8 cellular contexts compared by ENCODE assay signal in the genomic region with DNA sequence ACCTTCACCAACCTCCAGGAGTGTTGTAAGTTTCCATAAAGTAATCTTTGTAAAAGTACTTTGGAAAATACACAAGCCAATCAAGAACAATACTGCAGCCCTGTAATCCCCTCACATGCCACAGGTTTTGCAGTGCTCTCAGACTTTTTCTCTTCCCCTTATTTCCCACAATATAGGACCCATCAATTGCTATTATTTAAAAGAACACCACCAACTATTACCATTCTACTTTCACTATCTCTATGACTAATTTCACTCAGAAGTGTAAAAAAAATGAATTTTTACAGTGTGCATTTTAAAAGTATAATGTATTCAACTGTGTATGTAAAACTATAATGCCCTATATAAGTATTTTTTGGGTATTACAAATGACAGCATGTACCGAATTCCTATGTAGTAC. TPM values are rescaled to one million over a fixed set of nuclear protein-coding genes. Genes with fewer than 3 reads are reported as not detected.
DNase-seq lines count a peak whose midpoint lies in the region; ATAC-seq and TF ChIP-seq lines count a peak whose summit lies in the region.

No MANE protein-coding gene starts in this region.

- POLR2A ChIA-PET in activated CD8-positive, alpha-beta T cell treated with anti-CD3 and anti-CD28 coated beads for 36 hours (lab: Charles Lee) = interaction anchor here (0.8 to 2.4 kb wide), 4 partner anchors 9 to 26 kb away, joined by 4 to 23 read pairs (median 5); no protein-coding TSS in a partner anchor

- no peaks in the 10 kb centered on the region for H3K36me3 ChIP-seq in left ventricle myocardium inferior
- no peaks in the 10 kb centered on the region for H3K36me3 ChIP-seq in lung (ENCODE audit: control insufficient read depth in 2 of 2, insufficient read depth in 2 of 2, low read length in 2 of 2)
- H3K36me3 ChIP-seq in upper lobe of right lung = no peaks in the 10 kb centered on the region

- 33 to 41% methylated on average over 1 of the region's 1 CpG for WGBS in lung, 2 donors

- H3K9me3 ChIP-seq in left ventricle myocardium inferior (replicated peaks) (peaks cover 4% of the 10 kb centered on the region), lung (ENCODE audit: control insufficient read depth in 2 of 2, insufficient read depth in 1 of 2, low read length in 1 of 2) (no peaks in the 10 kb centered on the region), upper lobe of right lung (no peaks in the 10 kb centered on the region)

- peak overlapping the region; percentile 96 for H3K27ac Mint-ChIP-seq in activated CD8-positive, alpha-beta T cell treated with anti-CD3 and anti-CD28 coated beads for 36 hours

- peak overlapping the region; percentile 96 for H3K27ac ChIP-seq in left ventricle myocardium inferior (replicated peaks)
- peak overlapping the region in 1 of 2 donors; percentile 26 for H3K27ac ChIP-seq in lung (ENCODE audit: low read depth in 1 of 2, low read length in 1 of 2)
- peak overlapping the region; percentile 94 for H3K27ac ChIP-seq in upper lobe of right lung

- peaks cover 43% of the 10 kb centered on the region for H3K36me3 Mint-ChIP-seq in activated CD8-positive, alpha-beta T cell treated with anti-CD3 and anti-CD28 coated beads for 36 hours (ENCODE audit: low read depth)

- no peaks in the 10 kb centered on the region for H3K27me3 Mint-ChIP-seq in activated CD8-positive, alpha-beta T cell treated with anti-CD3 and anti-CD28 coated beads for 36 hours

- intact Hi-C loops in left ventricle myocardium inferior (cut with micrococcal nuclease) (loop anchor here (1.0 kb wide), 1 partner anchor 84 kb away; no protein-coding TSS in a partner anchor), left cardiac atrium (cut with DNase I) (loop anchor here (5.0 to 10.0 kb wide), 2 partner anchors 50 to 83 kb away; no protein-coding TSS in a partner anchor), upper lobe of right lung (cut with DNase I) (no loop called here)
- intact Hi-C loops in activated CD8-positive, alpha-beta T cell treated with anti-CD3 and anti-CD28 coated beads for 36 hours (cut with micrococcal nuclease) = loop anchor here (1.0 to 2.0 kb wide), 2 partner anchors 18 to 27 kb away; no protein-coding TSS in a partner anchor

- H3K4me1 ChIP-seq in left ventricle myocardium inferior (peaks cover 65% of the 10 kb centered on the region), lung (ENCODE audit: control insufficient read depth in 2 of 2, insufficient read depth in 2 of 2, low read length in 2 of 2) (peaks cover 0 to 22% of the 10 kb centered on the region in 2 donors), upper lobe of right lung (peaks cover 27% of the 10 kb centered on the region)

- no peak for DNase-seq in left ventricle myocardium inferior
- DNase-seq in left cardiac atrium = no peak
- DNase-seq in activated CD8-positive, alpha-beta T cell treated with anti-CD3 and anti-CD28 coated beads for 36 hours = no peak
- no peak for DNase-seq in lung (ENCODE audit: low spot score)
- DNase-seq in upper lobe of right lung = no peak
- DNase-seq in GOT3 (lab: John Stamatoyannopoulos, UW) = no peak
- DNase-seq in globus pallidus (ENCODE audit: low spot score) = no peak
- no peak for DNase-seq in NCI-H128 (lab: John Stamatoyannopoulos, UW; ENCODE audit: unreplicated experiment)

- H3K4me3 ChIP-seq in left ventricle myocardium inferior (peak overlapping the region; percentile 78), lung (peak overlapping the region; percentile 21), upper lobe of right lung (peak overlapping the region; percentile 91)

- CTCF ChIA-PET in activated CD8-positive, alpha-beta T cell treated with anti-CD3 and anti-CD28 coated beads for 36 hours (lab: Charles Lee) = interaction anchor here (1.0 to 5.1 kb wide), 4 partner anchors 9 to 86 kb away, joined by 4 to 27 read pairs (median 12); no protein-coding TSS in a partner anchor

- no peak for ATAC-seq in left cardiac atrium
- ATAC-seq in activated CD8-positive, alpha-beta T cell treated with anti-CD3 and anti-CD28 coated beads for 36 hours = no peak
- no peak for ATAC-seq in lung (ENCODE audit: insufficient read depth, low FRiP score)
- no peak for ATAC-seq in upper lobe of right lung

- H3K27me3 ChIP-seq in left ventricle myocardium inferior (ENCODE audit: low read depth) = no peaks in the 10 kb centered on the region
- H3K27me3 ChIP-seq in lung (ENCODE audit: control insufficient read depth, insufficient read depth) = no peaks in the 10 kb centered on the region
- H3K27me3 ChIP-seq in upper lobe of right lung = no peaks in the 10 kb centered on the region

- no peak for TF ChIP-seq CTCF in left ventricle myocardium inferior (IDR thresholded peaks at IDR 0.05; ENCODE audit: borderline replicate concordance)
- TF ChIP-seq CTCF in activated CD8-positive, alpha-beta T cell treated with anti-CD3 and anti-CD28 coated beads for 36 hours (IDR thresholded peaks at IDR 0.05) = no peak
- no peak for TF ChIP-seq CTCF in lung (IDR thresholded peaks at IDR 0.05; ENCODE audit: control extremely low read depth, extremely low read depth)
- TF ChIP-seq CTCF in upper lobe of right lung (IDR thresholded peaks at IDR 0.05) = no peak

- peaks cover 52% of the 10 kb centered on the region for H3K4me1 Mint-ChIP-seq in activated CD8-positive, alpha-beta T cell treated with anti-CD3 and anti-CD28 coated beads for 36 hours (ENCODE audit: low read depth)

- H3K4me3 Mint-ChIP-seq in activated CD8-positive, alpha-beta T cell treated with anti-CD3 and anti-CD28 coated beads for 36 hours = peak overlapping the region; percentile 93

- peaks cover 15% of the 10 kb centered on the region for H3K9me3 Mint-ChIP-seq in activated CD8-positive, alpha-beta T cell treated with anti-CD3 and anti-CD28 coated beads for 36 hours

RNA-seq across cellular contexts. Expression of gene ATP8A1, which starts 1.7 kb away (rescaled TPM):
- total RNA-seq in left ventricle myocardium inferior (19.2 TPM), left cardiac atrium (10 to 100 TPM; 22.3 to 23.3 TPM), lung (100 to 1,000 TPM in 1 of 2 donors, 10 to 100 TPM in 1; 60.3 to 297 TPM), upper lobe of right lung (79.3 TPM)
- 10 to 100 TPM; 28.1 to 30.7 TPM for total RNA-seq in activated CD8-positive, alpha-beta T cell treated with anti-CD3 and anti-CD28 coated beads for 36 hours
- polyA plus RNA-seq in lung = 10 to 100 TPM; 13.8 to 37.6 TPM

Comparison
In these comparisons a context has a peak if more than half of its experiments do, and no peak if none do; other contexts are left out.
1. H3K4me3 ChIP-seq: peak in every context shown above with its lines; median percentile 91 in upper lobe of right lung; 78 in left ventricle myocardium inferior; 21 in lung.